ENCODE assay signal across 20 cellular contexts in the genomic region with DNA sequence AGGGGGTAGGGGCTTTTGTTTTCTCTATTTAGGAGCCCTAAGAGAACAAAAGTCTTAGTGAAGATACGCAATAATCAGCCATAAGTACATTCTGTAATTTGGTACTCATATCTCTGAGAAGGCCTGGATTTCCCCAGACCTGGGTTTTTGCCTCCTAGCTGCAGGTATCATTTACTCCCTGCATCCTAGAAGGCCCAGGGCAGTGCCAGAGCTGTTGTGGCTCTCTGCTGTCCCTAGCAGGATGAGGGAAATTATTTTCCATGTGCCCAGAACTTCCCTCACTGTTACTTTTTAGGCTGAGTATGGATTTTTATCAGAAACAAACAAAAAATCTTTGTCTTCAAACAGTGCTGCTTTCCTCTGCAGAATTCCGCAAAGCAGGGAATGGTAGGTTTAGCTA.
"Had no signal": no experiment of that assay in that cellular context is flagged by ENCODE, and none has a peak within 500 bp of the region (broad histone marks: within the 10 kb centered on the region; RNA-seq: fewer than 3 reads in every experiment).

No MANE protein-coding gene starts in this region.

- H3K27ac Mint-ChIP-seq: naive thymus-derived CD8-positive, alpha-beta T cell; stimulated activated naive B cell treated with anti-CD40 and anti-IgM and Interleukin-4, amounts not matched to agents 10 μg/mL and 1 μg/mL and 100 μg/mL, for 72 hours; stimulated activated naive CD8-positive, alpha-beta T cell treated with anti-CD3 and anti-CD28 coated beads, Interleukin-15, amount 100 ng/mL, for 72 hours had no signal

- H3K9me3 ChIP-seq: heart left ventricle, mucosa of descending colon, spleen, testis, tibial nerve, upper lobe of right lung, vagina had no signal

- DNase-seq: effector CD4-positive, alpha-beta T cell; foreskin melanocyte; heart left ventricle; hippocampal formation; islet precursor cell; mucosa of descending colon; naive thymus-derived CD8-positive, alpha-beta T cell; posterior cingulate gyrus; spleen; stimulated activated CD4-positive, alpha-beta T cell treated with anti-CD3 and anti-CD28 coated beads, Interleukin-15, amount 100 ng/mL, for 24 hours; stimulated activated CD4-positive, alpha-beta T cell treated with anti-CD3 and anti-CD28 coated beads, Interleukin-1b, Interleukin-23, amount 100 ng/mL, for 48 hours; stimulated activated CD4-positive, alpha-beta T cell treated with anti-CD3 and anti-CD28 coated beads, Interleukin-4, amount 100 ng/mL, for 4 hours; stimulated activated naive B cell treated with anti-CD40 and anti-IgM and Interleukin-4, amounts not matched to agents 10 μg/mL and 1 μg/mL and 100 μg/mL, for 72 hours; stimulated activated naive CD8-positive, alpha-beta T cell treated with anti-CD3 and anti-CD28 coated beads, Interleukin-15, amount 100 ng/mL, for 72 hours; testis; upper lobe of right lung had no signal

- H3K27me3 Mint-ChIP-seq: naive thymus-derived CD8-positive, alpha-beta T cell; stimulated activated naive B cell treated with anti-CD40 and anti-IgM and Interleukin-4, amounts not matched to agents 10 μg/mL and 1 μg/mL and 100 μg/mL, for 72 hours; stimulated activated naive CD8-positive, alpha-beta T cell treated with anti-CD3 and anti-CD28 coated beads, Interleukin-15, amount 100 ng/mL, for 72 hours had no signal

- H3K4me1 ChIP-seq: heart left ventricle, spleen, testis, upper lobe of right lung, vagina had no signal

- H3K36me3 Mint-ChIP-seq: naive thymus-derived CD8-positive, alpha-beta T cell; stimulated activated naive B cell treated with anti-CD40 and anti-IgM and Interleukin-4, amounts not matched to agents 10 μg/mL and 1 μg/mL and 100 μg/mL, for 72 hours had no signal

- ATAC-seq: heart left ventricle; left lobe of liver; mucosa of descending colon; naive thymus-derived CD8-positive, alpha-beta T cell; sciatic nerve; stimulated activated naive B cell treated with anti-CD40 and anti-IgM and Interleukin-4, amounts not matched to agents 10 μg/mL and 1 μg/mL and 100 μg/mL, for 72 hours; stimulated activated naive CD8-positive, alpha-beta T cell treated with anti-CD3 and anti-CD28 coated beads, Interleukin-15, amount 100 ng/mL, for 72 hours; upper lobe of right lung had no signal

- H3K4me3 Mint-ChIP-seq: naive thymus-derived CD8-positive, alpha-beta T cell; stimulated activated naive B cell treated with anti-CD40 and anti-IgM and Interleukin-4, amounts not matched to agents 10 μg/mL and 1 μg/mL and 100 μg/mL, for 72 hours; stimulated activated naive CD8-positive, alpha-beta T cell treated with anti-CD3 and anti-CD28 coated beads, Interleukin-15, amount 100 ng/mL, for 72 hours had no signal

- H3K9me3 Mint-ChIP-seq: stimulated activated naive B cell treated with anti-CD40 and anti-IgM and Interleukin-4, amounts not matched to agents 10 μg/mL and 1 μg/mL and 100 μg/mL, for 72 hours had no signal

- H3K27me3 ChIP-seq: heart left ventricle, spleen, testis, tibial nerve, upper lobe of right lung, vagina had no signal

- H3K4me3 ChIP-seq: heart left ventricle, mucosa of descending colon, spleen, testis, tibial nerve, upper lobe of right lung, vagina had no signal

- H3K4me1 Mint-ChIP-seq: naive thymus-derived CD8-positive, alpha-beta T cell; stimulated activated naive B cell treated with anti-CD40 and anti-IgM and Interleukin-4, amounts not matched to agents 10 μg/mL and 1 μg/mL and 100 μg/mL, for 72 hours; stimulated activated naive CD8-positive, alpha-beta T cell treated with anti-CD3 and anti-CD28 coated beads, Interleukin-15, amount 100 ng/mL, for 72 hours had no signal

- H3K36me3 ChIP-seq: heart left ventricle, spleen, tibial nerve, upper lobe of right lung, vagina had no signal

- H3K27ac ChIP-seq: heart left ventricle, spleen, testis, tibial nerve, upper lobe of right lung, vagina had no signal
